Comparison of ENCODE assay signal across 12 cellular contexts in the genomic region with DNA sequence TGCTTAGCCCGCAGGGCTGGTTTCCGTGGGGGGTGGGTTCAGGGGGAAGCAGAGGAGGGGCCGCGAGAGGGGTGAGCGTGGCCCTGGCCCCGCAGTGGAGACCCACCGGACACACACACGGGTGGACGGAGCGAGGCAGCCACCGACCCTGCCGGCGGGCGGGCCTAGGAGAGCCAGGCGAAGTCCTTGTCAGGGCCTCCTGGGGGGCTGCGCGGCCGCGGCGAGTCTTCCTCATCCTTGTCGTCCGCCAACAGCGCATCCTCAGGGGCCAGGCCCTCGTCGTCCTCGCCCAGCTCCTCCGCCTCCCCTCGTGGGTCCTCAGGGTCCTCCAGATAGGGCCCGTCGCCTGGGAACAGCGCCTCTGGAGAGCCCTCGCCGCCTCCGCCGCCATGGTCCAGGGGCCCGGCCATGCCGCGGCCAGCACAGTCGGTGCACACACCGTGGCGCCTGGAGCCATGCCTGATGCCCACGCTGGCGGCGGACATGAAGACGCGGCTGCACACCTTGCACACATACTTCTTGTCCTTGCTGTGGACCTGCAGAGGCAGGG. TPM values are rescaled to one million over a fixed set of nuclear protein-coding genes. Genes with fewer than 3 reads are reported as not detected.
"Had no signal": no experiment of that assay in that cellular context is flagged by ENCODE, and none has a peak within 500 bp of the region (broad histone marks: within the 10 kb centered on the region; RNA-seq: fewer than 3 reads in every experiment).

No MANE protein-coding gene starts in this region.

- ATAC-seq: effector memory CD8-positive, alpha-beta T cell; natural killer cell treated with Interleukin-12 subunit alpha and Interleukin-12 subunit beta and Interleukin-15 and Interleukin-18, amount 100 ng/mL, for 72 hours; stimulated activated naive B cell treated with anti-CD40 and anti-IgM and Interleukin-4, amounts not matched to agents 10 μg/mL and 1 μg/mL and 100 μg/mL, for 72 hours; T-helper 17 cell had no signal

- H3K27ac Mint-ChIP-seq: activated naive CD8-positive, alpha-beta T cell; activated T-helper 1 cell treated with anti-CD3 and anti-CD28 coated beads, Interleukin-12 subunit alpha, Interleukin-12 subunit beta, Interleukin-2, Interleukin-4 antibody, amounts not matched to agents 30 ng/mL and 10 ng/mL and 1 ng/mL, durations not matched to agents 14 hours and 24 hours and 36 hours; effector memory CD8-positive, alpha-beta T cell; mesothelial cell of epicardium; natural killer cell treated with Interleukin-12 subunit alpha and Interleukin-12 subunit beta and Interleukin-15 and Interleukin-18, amount 100 ng/mL, for 72 hours; stimulated activated naive B cell treated with anti-CD40 and anti-IgM and Interleukin-4, amounts not matched to agents 10 μg/mL and 1 μg/mL and 100 μg/mL, for 72 hours; T-helper 17 cell had no signal

- H3K36me3 Mint-ChIP-seq: activated naive CD8-positive, alpha-beta T cell; natural killer cell treated with Interleukin-12 subunit alpha and Interleukin-12 subunit beta and Interleukin-15 and Interleukin-18, amount 100 ng/mL, for 72 hours had no signal

- DNase-seq: activated CD4-positive, alpha-beta T cell treated with anti-CD3 and anti-CD28 coated beads, Interleukin-2, amount 50 U/mL, for 4 hours; activated T-cell treated with anti-CD3 and anti-CD28 coated beads for 4 hours; effector memory CD8-positive, alpha-beta T cell; hypothalamus; stimulated activated naive B cell treated with anti-CD40 and anti-IgM and Interleukin-4, amounts not matched to agents 10 μg/mL and 1 μg/mL and 100 μg/mL, for 72 hours; T-helper 17 cell; thyroid gland; WERI-Rb-1 had no signal

- H3K4me3 Mint-ChIP-seq: activated naive CD8-positive, alpha-beta T cell; activated T-helper 1 cell treated with anti-CD3 and anti-CD28 coated beads, Interleukin-12 subunit alpha, Interleukin-12 subunit beta, Interleukin-2, Interleukin-4 antibody, amounts not matched to agents 30 ng/mL and 10 ng/mL and 1 ng/mL, durations not matched to agents 14 hours and 24 hours and 36 hours; effector memory CD8-positive, alpha-beta T cell; mesothelial cell of epicardium; natural killer cell treated with Interleukin-12 subunit alpha and Interleukin-12 subunit beta and Interleukin-15 and Interleukin-18, amount 100 ng/mL, for 72 hours; stimulated activated naive B cell treated with anti-CD40 and anti-IgM and Interleukin-4, amounts not matched to agents 10 μg/mL and 1 μg/mL and 100 μg/mL, for 72 hours; T-helper 17 cell had no signal

- H3K9me3 Mint-ChIP-seq: activated T-helper 1 cell treated with anti-CD3 and anti-CD28 coated beads, Interleukin-12 subunit alpha, Interleukin-12 subunit beta, Interleukin-2, Interleukin-4 antibody, amounts not matched to agents 30 ng/mL and 10 ng/mL and 1 ng/mL, durations not matched to agents 14 hours and 24 hours and 36 hours; effector memory CD8-positive, alpha-beta T cell; mesothelial cell of epicardium; natural killer cell treated with Interleukin-12 subunit alpha and Interleukin-12 subunit beta and Interleukin-15 and Interleukin-18, amount 100 ng/mL, for 72 hours had no signal

- H3K4me1 Mint-ChIP-seq: mesothelial cell of epicardium had no signal

- H3K27ac ChIP-seq: thyroid gland, WERI-Rb-1 had no signal

- H3K4me3 ChIP-seq: thyroid gland had no signal

- H3K9me3 ChIP-seq: thyroid gland had no signal

- H3K27me3 Mint-ChIP-seq: activated naive CD8-positive, alpha-beta T cell; effector memory CD8-positive, alpha-beta T cell; natural killer cell treated with Interleukin-12 subunit alpha and Interleukin-12 subunit beta and Interleukin-15 and Interleukin-18, amount 100 ng/mL, for 72 hours; stimulated activated naive B cell treated with anti-CD40 and anti-IgM and Interleukin-4, amounts not matched to agents 10 μg/mL and 1 μg/mL and 100 μg/mL, for 72 hours; T-helper 17 cell had no signal

- H3K27me3 ChIP-seq: thyroid gland had no signal

RNA-seq across cellular contexts. Expression of gene TNFRSF6B, which starts 50.4 kb away (rescaled TPM):
- total RNA-seq: activated T-helper 1 cell treated with anti-CD3 and anti-CD28 coated beads, Interleukin-12 subunit alpha, Interleukin-12 subunit beta, Interleukin-2, Interleukin-4 antibody, amounts not matched to agents 30 ng/mL and 10 ng/mL and 1 ng/mL, durations not matched to agents 14 hours and 24 hours and 36 hours; mesothelial cell of epicardium; natural killer cell treated with Interleukin-12 subunit alpha and Interleukin-12 subunit beta and Interleukin-15 and Interleukin-18, amount 100 ng/mL, for 72 hours; T-helper 17 cell had no signal
